ENCODE assay signal across 9 cellular contexts in the genomic region with DNA sequence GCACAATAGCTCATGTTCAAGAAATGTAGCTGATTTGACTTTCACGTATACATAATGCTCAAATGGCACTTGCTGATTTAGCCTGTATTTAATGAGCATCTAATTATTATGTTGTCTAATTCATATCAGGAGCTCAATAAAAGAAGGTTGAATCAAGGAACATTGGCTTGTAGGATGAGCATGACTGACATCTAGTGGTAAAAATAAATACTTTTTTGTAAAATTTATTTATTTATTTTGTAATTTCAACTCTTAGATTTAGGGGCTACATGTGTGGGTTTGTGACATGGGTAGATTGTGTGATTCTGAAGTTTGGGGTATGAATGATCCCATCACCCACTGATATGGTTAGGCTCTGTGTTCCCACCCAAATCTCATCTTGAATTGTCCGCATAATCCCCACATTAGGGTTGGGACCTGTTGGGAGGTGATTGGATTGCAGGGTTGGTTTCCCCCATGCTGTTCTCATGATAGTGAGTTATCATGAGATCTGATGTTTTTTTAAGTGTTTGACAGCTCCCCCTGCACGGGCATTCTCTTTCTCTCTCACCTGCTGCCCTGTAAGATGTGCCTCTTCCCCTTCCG.
DNase-seq lines count a peak whose midpoint lies in the region; ATAC-seq, FAIRE-seq and TF ChIP-seq lines count a peak whose summit lies in the region.
"Had no signal": no experiment of that assay in that cellular context is flagged by ENCODE, and none has a peak within 500 bp of the region (broad histone marks: within the 10 kb centered on the region; RNA-seq: fewer than 3 reads in every experiment).

No MANE protein-coding gene starts in this region.

- FAIRE-seq in RCC 7860 (lab: Jason Lieb, UNC), result no peak

- DNase-seq in AG08395 (ENCODE audit: low spot score) (peak; percentile 4), RCC 7860 (ENCODE audit: low spot score) (peak; percentile 11), foreskin fibroblast (peak in 1 of 2 donors; percentile 4), amygdala (lab: John Stamatoyannopoulos, UW) (no peak), NCI-H2171 treated with DMSO at 0.1 percent for 48 hours (lab: John Stamatoyannopoulos, UW) (no peak)

- 0 out of 2 replicates have a peak, but pooled peaks have one; percentile 16 for TF ChIP-seq CTCF in GM12875 (IDR thresholded peaks at IDR 0.05; ENCODE audit: borderline replicate concordance, insufficient read depth, low read depth, low read length)
- TF ChIP-seq CTCF in foreskin fibroblast (IDR thresholded peaks at IDR 0.05; ENCODE audit: low read depth, low read length), result peak; percentile 26

- no peak for ATAC-seq in GM21717 (IDR thresholded peaks at IDR 0.05; ENCODE audit: unreplicated experiment)
- no peak for ATAC-seq in GM21360 (IDR thresholded peaks at IDR 0.05; ENCODE audit: unreplicated experiment)
- ATAC-seq: activated CD4-positive, CD25-positive, alpha-beta regulatory T cell treated with anti-CD3 and anti-CD28 coated beads, Interleukin-2, amount 50 U/mL, for 24 hours had no signal

- H3K4me3 ChIP-seq in GM12875 (ENCODE audit: low read depth, low read length) (no peak overlapping the region), foreskin fibroblast (ENCODE audit: low read depth in 1 of 2, low read length in 2 of 2) (no peak overlapping the region)

Comparison
In these comparisons a context has a peak if more than half of its experiments do, and no peak if none do; other contexts are left out.
1. DNase-seq: peak in AG08395 (single experiment) and RCC 7860 (single experiment); none in amygdala (0 of 56) and NCI-H2171 treated with DMSO at 0.1 percent for 48 hours (single experiment).